ENCODE assay signal across 7 cellular contexts in the genomic region with DNA sequence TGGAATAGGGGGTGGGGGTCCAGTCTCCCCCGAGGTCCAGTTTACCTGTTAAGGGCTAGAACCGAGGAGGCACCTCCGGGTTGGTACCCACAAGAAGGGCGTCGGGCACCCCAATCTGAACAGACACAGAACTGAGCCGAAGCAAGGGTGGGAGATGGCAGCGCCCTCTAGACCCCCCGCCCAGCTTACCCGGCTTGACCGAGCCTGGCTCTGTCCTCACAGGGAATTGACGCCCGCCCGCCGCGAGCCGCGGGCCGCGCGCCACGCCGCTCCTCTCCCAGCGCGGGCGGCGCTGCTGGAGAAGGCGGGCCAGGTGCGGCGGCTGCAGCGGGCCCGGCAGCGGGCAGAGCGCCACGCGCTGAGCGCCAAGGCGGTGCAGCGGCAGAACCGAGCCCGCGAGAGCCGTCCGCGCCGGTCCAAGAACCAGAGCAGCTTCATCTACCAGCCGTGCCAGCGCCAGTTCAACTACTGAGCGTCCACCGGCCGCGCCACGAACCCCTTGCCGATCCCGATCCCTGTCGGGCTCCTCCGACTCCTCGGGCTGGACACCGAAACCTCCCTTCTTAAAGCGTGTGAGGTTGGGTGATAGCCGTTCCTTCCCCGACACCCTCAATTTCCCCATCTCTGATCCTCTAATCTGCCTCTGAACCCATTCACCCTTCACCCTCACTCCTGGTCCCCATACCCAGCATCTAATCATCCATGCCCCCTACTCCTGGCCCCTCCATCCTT. TPM values are rescaled to one million over a fixed set of nuclear protein-coding genes. Genes with fewer than 3 reads are reported as not detected.
DNase-seq lines count a peak whose midpoint lies in the region; ATAC-seq and TF ChIP-seq lines count a peak whose summit lies in the region.

No MANE protein-coding gene starts in this region.

- H3K4me1 Mint-ChIP-seq in chondrocyte (ENCODE audit: low read depth) = peaks cover 58% of the 10 kb centered on the region

- H3K27me3 ChIP-seq in RWPE2 (ENCODE audit: insufficient read depth, poor library complexity, severe bottlenecking) = no peaks in the 10 kb centered on the region

- peaks cover 11% of the 10 kb centered on the region for H3K36me3 Mint-ChIP-seq in chondrocyte (ENCODE audit: low read depth)

- H3K4me3 ChIP-seq in RWPE2 (ENCODE audit: severe bottlenecking) = peak overlapping the region; percentile 57

- H3K27me3 Mint-ChIP-seq in chondrocyte (ENCODE audit: low read depth) = no peaks in the 10 kb centered on the region

- no peaks in the 10 kb centered on the region for H3K9me3 ChIP-seq in RWPE2 (ENCODE audit: severe bottlenecking)

- H3K27ac ChIP-seq in RWPE2 (ENCODE audit: poor library complexity, severe bottlenecking) = peak overlapping the region; percentile 43

- TF ChIP-seq CTCF in GM20000 (IDR thresholded peaks at IDR 0.05; ENCODE audit: extremely low read depth, missing control alignments) (peak; percentile 4), RWPE2 (IDR thresholded peaks at IDR 0.05; ENCODE audit: poor library complexity, severe bottlenecking) (peak; percentile 99), chondrocyte (IDR thresholded peaks at IDR 0.05) (peak; percentile 77)

- H3K27ac Mint-ChIP-seq in chondrocyte (ENCODE audit: unreplicated experiment) = peak overlapping the region; percentile 83

- H3K4me3 Mint-ChIP-seq in chondrocyte (ENCODE audit: unreplicated experiment) = peak overlapping the region; percentile 82

- H3K9me3 Mint-ChIP-seq in chondrocyte (ENCODE audit: low read depth) = no peaks in the 10 kb centered on the region

- H3K36me3 ChIP-seq in RWPE2 (ENCODE audit: low read depth) = peaks cover 14% of the 10 kb centered on the region

- ATAC-seq in RWPE2 (ENCODE audit: low read depth) = peak; percentile 41

- peaks cover 20% of the 10 kb centered on the region for H3K4me1 ChIP-seq in RWPE2 (ENCODE audit: insufficient read depth, poor library complexity, severe bottlenecking)

- DNase-seq in ELR (ENCODE audit: low read depth) (peak; percentile 82), GM20000 (ENCODE audit: low spot score) (peak; percentile 91), HUDEP-2 (lab: John Stamatoyannopoulos, UW; ENCODE audit: unreplicated experiment in 76 of 76) (peak in 64 of 76 experiments; percentile 5 to 91 (median 67)), RWPE2 (ENCODE audit: low spot score) (peak; percentile 92), chondrocyte (ENCODE audit: low spot score) (no peak), left kidney (ENCODE audit: low read depth, low spot score) (peak; percentile 89)
- peak; percentile 27 for DNase-seq in stimulated activated CD8-positive, alpha-beta memory T cell treated with anti-CD3 and anti-CD28 coated beads, Interleukin-15, amount 100 ng/mL, for 24 hours (ENCODE audit: low read depth)

RNA-seq across cellular contexts. Expression of a gene that starts 5.9 kb away (rescaled TPM):
- 31.7 to 59.8 TPM (median 58.7 TPM) in 3 replicates for total RNA-seq in chondrocyte

RNA-seq across cellular contexts. Expression of a gene that starts 33.1 kb away (rescaled TPM):
- total RNA-seq in chondrocyte = 19.8 to 21.2 TPM (median 20.4 TPM) in 3 replicates

Comparison
In these comparisons a context has a peak if more than half of its experiments do, and no peak if none do; other contexts are left out.
1. CTCF ChIP-seq: peak in every context shown above with its lines; median percentile 99 in RWPE2; 77 in chondrocyte; 4 in GM20000.